ENCODE assay signal across 8 cellular contexts in the genomic region with DNA sequence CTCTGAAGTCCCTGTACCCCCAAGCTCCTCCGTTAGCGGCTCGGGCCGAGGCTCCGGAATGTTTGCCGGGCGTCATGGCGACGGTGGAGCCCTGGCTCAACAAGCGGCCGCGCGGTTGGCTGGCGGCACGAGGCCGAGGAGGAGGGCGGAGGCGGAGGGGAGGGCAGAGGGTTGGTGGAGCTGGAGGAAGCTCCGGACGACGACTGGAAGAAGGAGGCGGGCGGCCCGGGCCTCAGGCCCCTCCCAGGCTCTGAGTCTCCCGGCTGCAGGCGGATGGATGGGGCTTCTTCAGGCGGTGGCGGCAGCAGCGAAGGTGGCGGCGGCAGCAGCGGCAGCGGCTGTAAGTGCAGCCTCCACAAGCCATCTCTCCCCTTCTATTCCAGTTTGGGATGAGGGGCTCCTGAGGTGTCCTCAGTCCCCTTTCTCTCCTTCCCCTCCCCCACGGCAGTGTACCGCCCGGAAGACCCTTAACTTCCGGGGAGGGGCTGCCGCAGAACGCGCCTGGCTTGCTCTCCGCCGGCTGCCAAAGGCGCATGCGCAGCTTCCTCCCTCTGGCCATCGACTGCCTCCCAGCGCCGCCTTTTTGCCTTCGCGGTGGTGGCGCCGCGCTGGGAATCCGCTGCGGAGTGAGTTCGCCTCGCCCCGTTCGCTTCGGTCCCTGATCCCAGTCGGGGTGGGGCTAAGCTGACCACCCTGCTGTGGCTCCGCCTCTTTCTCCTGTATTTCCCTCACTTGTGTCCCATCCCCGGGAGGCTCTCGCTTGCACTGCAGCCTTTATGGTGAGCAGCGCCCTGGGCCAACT. TPM values are rescaled to one million over a fixed set of nuclear protein-coding genes. Genes with fewer than 3 reads are reported as not detected.
DNase-seq lines count a peak whose midpoint lies in the region; ATAC-seq lines count a peak whose summit lies in the region.

A gene with protein sequence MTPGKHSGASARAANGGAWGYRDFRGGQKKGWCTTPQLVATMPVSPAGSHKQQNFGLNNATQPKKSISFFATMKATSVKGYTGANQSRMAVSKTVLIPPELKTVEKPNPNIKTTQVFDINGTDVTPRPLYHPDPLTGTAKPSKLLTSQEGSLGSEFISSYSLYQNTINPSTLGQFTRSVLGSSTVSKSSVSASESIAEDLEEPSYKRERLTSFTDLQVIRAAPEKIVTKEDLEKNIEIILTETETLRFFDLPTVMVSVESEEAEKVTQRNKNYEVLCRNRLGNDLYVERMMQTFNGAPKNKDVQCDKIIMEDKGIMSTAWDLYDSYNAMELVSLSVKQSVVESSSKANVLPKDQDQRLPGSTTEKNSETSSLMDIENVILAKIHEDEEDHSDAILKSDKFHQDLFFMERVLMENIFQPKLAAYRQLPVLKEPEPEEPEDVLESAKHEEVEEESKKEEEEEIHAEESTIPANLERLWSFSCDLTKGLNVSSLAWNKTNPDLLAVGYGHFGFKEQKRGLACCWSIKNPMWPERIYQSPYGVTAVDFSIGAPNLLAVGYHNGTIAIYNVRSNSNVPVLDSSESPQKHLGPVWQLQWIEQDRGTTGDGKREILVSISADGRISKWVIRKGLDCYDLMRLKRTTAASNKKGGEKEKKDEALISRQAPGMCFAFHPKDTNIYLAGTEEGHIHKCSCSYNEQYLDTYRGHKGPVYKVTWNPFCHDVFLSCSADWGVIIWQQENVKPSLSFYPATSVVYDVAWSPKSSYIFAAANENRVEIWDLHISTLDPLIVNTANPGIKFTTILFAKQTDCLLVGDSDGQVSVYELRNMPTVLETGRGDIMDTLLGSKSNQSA (minus strand): TSS at position 101 of the 802 bp plus-strand sequence. CDS start 25 bp downstream, at position 76.
Gene MIER1, plus strand, starts transcription at position 235 of the 802 bp plus-strand sequence. Its CDS starts 39 bp downstream, at position 274.

- H3K27me3 ChIP-seq in rectal smooth muscle tissue (ENCODE audit: control insufficient read depth, insufficient read depth, low read length), result no peaks in the 10 kb centered on the region
- no peaks in the 10 kb centered on the region for H3K27me3 ChIP-seq in aorta (ENCODE audit: control insufficient read depth in 1 of 2, insufficient read depth in 2 of 2, low read length in 1 of 2)

- H3K9me3 ChIP-seq in aorta (ENCODE audit: control insufficient read depth, low read length), result no peaks in the 10 kb centered on the region

- intact Hi-C loops in aorta (cut with DNase I), result loop anchor here in 1 of 2 donors (5.0 kb wide), 1 partner anchor 248 kb away; no protein-coding TSS in a partner anchor

- H3K4me1 ChIP-seq in rectal smooth muscle tissue (ENCODE audit: control insufficient read depth, insufficient read depth, low read length), result peaks cover 12% of the 10 kb centered on the region
- peaks cover 0 to 4% of the 10 kb centered on the region in 2 donors for H3K4me1 ChIP-seq in aorta (ENCODE audit: control insufficient read depth in 1 of 2, insufficient read depth in 2 of 2, low read length in 2 of 2)

- ATAC-seq in GM18511 (IDR thresholded peaks at IDR 0.05; ENCODE audit: unreplicated experiment), result peak; percentile 94
- ATAC-seq in HG03025 (IDR thresholded peaks at IDR 0.05; ENCODE audit: low FRiP score, unreplicated experiment), result peak; percentile 98
- ATAC-seq in aorta (ENCODE audit: low FRiP score), result peak; percentile 99

- H3K4me3 ChIP-seq in rectal smooth muscle tissue (ENCODE audit: low read length), result peak within 1 kb of the TSS; percentile 96
- H3K4me3 ChIP-seq in aorta (ENCODE audit: low read length in 2 of 2), result peak within 1 kb of the TSS; percentile 63 to 96

- H3K27ac ChIP-seq in rectal smooth muscle tissue (ENCODE audit: low read depth, low read length) (peak within 1 kb of the TSS; percentile 80), aorta (ENCODE audit: low read depth in 1 of 2, low read length in 2 of 2) (peak within 1 kb of the TSS; percentile 6 to 100)

- H3K36me3 ChIP-seq in rectal smooth muscle tissue (ENCODE audit: control insufficient read depth, insufficient read depth, low read length) (no peaks in the 10 kb centered on the region), aorta (ENCODE audit: control insufficient read depth in 1 of 2, insufficient read depth in 2 of 2, low read length in 1 of 2) (no peaks in the 10 kb centered on the region)

- peak; percentile 97 for DNase-seq in NCI-H2029 treated with DMSO at 0.1 percent for 48 hours (lab: John Stamatoyannopoulos, UW)
- peak; percentile 99 for DNase-seq in T1000 (lab: John Stamatoyannopoulos, UW)
- peak; percentile 99 for DNase-seq in astrocyte of the hippocampus (ENCODE audit: low read depth, low spot score)
- DNase-seq in hepatic stellate cell (ENCODE audit: low spot score), result peak; percentile 99
- DNase-seq in aorta, result peak; percentile 99

- WGBS in aorta, 2 donors, result 0 to 1% methylated on average over 46 to 63 of the region's 64 CpGs

- peak within 1 kb of the TSS; percentile 91 for H3K9ac ChIP-seq in rectal smooth muscle tissue (ENCODE audit: low read length)

RNA-seq across cellular contexts. Expression of the first gene that starts in this region (rescaled TPM):
- total RNA-seq in aorta, result 10 to 100 TPM; 20.8 to 24.2 TPM
- 1 to 10 TPM in 1 of 2 donors, under 1 TPM in 1; 0.63 to 2.9 TPM for polyA plus RNA-seq in aorta

RNA-seq across cellular contexts. Expression of gene MIER1, which starts in this region (rescaled TPM):
- total RNA-seq in aorta, result 10 to 100 TPM; 54.6 to 55.7 TPM
- 10 to 100 TPM; 20.1 to 33.9 TPM for polyA plus RNA-seq in aorta

Comparison
In these comparisons a context has a peak if more than half of its experiments do, and no peak if none do; other contexts are left out.
1. Peak in every context shown above with its lines: DNase-seq, ATAC-seq, H3K4me3 ChIP-seq and H3K27ac ChIP-seq.